In the genomic region with DNA sequence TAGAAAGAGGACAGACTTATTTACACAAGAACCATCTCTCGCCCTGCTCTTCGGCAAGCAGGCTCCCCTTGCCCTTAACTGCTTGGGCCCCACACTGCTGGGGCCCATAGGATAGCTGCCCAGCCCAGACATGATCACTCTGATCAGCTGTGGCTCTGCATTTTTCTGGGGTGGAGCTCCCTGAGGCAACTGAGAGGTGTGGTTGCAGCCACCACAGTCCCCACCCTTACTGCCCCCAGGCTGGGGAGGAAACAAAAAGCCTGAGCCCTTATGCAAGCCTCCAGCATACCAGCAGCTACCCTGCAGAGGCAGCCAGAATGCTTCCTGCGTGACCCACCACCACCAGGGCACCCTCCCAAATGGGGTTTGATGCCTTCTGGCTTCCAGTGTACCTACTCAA, we compare ENCODE assay signal across 1 cellular context.
TF ChIP-seq lines count a peak whose summit lies in the region.

No MANE protein-coding gene starts in this region.

TF ChIP-seq in WTC11, 78 proteins besides CTCF, POLR2A, EP300 and RAD21 (continued from another document):
- TF ChIP-seq ARID4B (CRISPR knock-in tag; IDR thresholded peaks at IDR 0.05; ENCODE audit: borderline replicate concordance) (no peak), JUN (CRISPR knock-in tag; IDR thresholded peaks at IDR 0.05) (no peak), NR3C1 (CRISPR knock-in tag; conservative IDR thresholded peaks at IDR 0.05; ENCODE audit: low read depth) (no peak), RELA (CRISPR knock-in tag; IDR thresholded peaks at IDR 0.05; ENCODE audit: borderline replicate concordance) (no peak), NR1H2 (CRISPR knock-in tag; IDR thresholded peaks at IDR 0.05) (no peak), IRF2 (CRISPR knock-in tag; IDR thresholded peaks at IDR 0.05; ENCODE audit: borderline replicate concordance, low read depth) (no peak)
- TF ChIP-seq, protein P1, sequence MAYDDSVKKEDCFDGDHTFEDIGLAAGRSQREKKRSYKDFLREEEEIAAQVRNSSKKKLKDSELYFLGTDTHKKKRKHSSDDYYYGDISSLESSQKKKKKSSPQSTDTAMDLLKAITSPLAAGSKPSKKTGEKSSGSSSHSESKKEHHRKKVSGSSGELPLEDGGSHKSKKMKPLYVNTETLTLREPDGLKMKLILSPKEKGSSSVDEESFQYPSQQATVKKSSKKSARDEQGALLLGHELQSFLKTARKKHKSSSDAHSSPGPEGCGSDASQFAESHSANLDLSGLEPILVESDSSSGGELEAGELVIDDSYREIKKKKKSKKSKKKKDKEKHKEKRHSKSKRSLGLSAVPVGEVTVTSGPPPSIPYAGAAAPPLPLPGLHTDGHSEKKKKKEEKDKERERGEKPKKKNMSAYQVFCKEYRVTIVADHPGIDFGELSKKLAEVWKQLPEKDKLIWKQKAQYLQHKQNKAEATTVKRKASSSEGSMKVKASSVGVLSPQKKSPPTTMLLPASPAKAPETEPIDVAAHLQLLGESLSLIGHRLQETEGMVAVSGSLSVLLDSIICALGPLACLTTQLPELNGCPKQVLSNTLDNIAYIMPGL (CRISPR knock-in tag; IDR thresholded peaks at IDR 0.05): no peak
- TF ChIP-seq, protein P2, sequence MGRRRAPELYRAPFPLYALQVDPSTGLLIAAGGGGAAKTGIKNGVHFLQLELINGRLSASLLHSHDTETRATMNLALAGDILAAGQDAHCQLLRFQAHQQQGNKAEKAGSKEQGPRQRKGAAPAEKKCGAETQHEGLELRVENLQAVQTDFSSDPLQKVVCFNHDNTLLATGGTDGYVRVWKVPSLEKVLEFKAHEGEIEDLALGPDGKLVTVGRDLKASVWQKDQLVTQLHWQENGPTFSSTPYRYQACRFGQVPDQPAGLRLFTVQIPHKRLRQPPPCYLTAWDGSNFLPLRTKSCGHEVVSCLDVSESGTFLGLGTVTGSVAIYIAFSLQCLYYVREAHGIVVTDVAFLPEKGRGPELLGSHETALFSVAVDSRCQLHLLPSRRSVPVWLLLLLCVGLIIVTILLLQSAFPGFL (CRISPR knock-in tag; IDR thresholded peaks at IDR 0.05; ENCODE audit: borderline replicate concordance): no peak
